ENCODE assay signal across 1 cellular context in the genomic region with DNA sequence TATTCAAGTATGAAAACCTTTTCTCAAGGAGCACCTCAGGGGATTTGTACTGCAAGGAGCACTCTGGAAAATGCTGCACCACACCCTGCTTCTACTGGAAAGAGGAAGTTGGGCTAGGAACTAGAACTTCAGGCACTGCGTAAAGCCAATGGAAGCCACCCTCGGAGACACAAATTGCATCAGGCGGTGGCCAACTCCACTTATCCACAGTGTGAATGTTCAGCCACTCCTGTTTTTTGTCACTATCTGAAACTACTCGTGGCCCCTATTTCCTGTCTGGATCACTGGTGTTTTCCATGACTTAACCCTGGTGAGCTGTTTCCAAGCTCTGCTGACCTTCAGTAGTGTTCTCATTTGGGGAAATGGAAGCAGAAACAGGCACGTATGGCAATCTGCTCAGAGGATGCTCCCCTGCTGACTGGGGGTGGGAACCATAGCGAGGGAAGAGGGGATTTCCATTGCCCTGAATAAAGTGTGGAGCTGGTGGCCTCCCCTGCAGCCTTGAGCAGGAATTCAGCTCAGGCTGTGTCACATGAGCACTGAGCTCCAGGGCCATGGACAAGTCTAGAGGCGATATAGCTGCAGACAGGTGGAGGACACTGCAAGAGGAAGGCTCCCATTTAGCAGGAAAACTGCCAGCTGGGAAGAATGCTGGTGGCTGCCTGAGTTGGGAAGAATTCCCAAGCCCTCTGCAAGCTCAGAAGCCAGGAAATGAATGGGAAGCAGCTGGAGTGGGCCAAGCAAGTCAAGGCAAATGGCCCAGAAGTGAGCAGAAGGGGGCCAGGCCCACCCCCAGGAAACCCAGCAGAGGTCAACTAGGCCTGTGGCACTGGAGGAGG.
A peak's percentile ranks its signal among the peaks of the same experiment; 100 is the strongest.
TF ChIP-seq lines count a peak whose summit lies in the region.

No MANE protein-coding gene starts in this region.

TF ChIP-seq in K562, 482 proteins besides CTCF, POLR2A, EP300 and RAD21 (continued from another document and continues in another):
- TF ChIP-seq, protein P1, sequence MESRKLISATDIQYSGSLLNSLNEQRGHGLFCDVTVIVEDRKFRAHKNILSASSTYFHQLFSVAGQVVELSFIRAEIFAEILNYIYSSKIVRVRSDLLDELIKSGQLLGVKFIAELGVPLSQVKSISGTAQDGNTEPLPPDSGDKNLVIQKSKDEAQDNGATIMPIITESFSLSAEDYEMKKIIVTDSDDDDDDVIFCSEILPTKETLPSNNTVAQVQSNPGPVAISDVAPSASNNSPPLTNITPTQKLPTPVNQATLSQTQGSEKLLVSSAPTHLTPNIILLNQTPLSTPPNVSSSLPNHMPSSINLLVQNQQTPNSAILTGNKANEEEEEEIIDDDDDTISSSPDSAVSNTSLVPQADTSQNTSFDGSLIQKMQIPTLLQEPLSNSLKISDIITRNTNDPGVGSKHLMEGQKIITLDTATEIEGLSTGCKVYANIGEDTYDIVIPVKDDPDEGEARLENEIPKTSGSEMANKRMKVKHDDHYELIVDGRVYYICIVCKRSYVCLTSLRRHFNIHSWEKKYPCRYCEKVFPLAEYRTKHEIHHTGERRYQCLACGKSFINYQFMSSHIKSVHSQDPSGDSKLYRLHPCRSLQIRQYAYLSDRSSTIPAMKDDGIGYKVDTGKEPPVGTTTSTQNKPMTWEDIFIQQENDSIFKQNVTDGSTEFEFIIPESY (CRISPR knock-in tag; IDR thresholded peaks at IDR 0.05): 0 out of 2 replicates have a peak, but pooled peaks have one; percentile 37
- TF ChIP-seq TAF15 (IDR thresholded peaks at IDR 0.05; ENCODE audit: low read depth, low read length) (no peak), CEBPB (tag; IDR thresholded peaks at IDR 0.05) (peak; percentile 44), PPARD (CRISPR knock-in tag; IDR thresholded peaks at IDR 0.05) (no peak), NONO (IDR thresholded peaks at IDR 0.05; ENCODE audit: low read depth in 2 of 2, low read length in 1 of 2) (no peak), CBX2 (IDR thresholded peaks at IDR 0.05; ENCODE audit: insufficient read depth, low read length, poor library complexity, severe bottlenecking) (no peak), CTBP1 (IDR thresholded peaks at IDR 0.05; ENCODE audit: borderline replicate concordance) (peak; percentile 60; the same call in 1 of the 2 replicates), RBBP5 (IDR thresholded peaks at IDR 0.05; ENCODE audit: borderline replicate concordance, insufficient read depth, low read length, poor library complexity, severe bottlenecking) (no peak), MTA2 (IDR thresholded peaks at IDR 0.05; ENCODE audit: low read depth) (no peak), ETV5 (CRISPR knock-in tag; IDR thresholded peaks at IDR 0.05; ENCODE audit: low read depth) (peak; percentile 64; the same call in 1 of the 2 replicates), NCOA1 (IDR thresholded peaks at IDR 0.05; ENCODE audit: low read depth) (no peak), MYBL2 (IDR thresholded peaks at IDR 0.05; ENCODE audit: low read depth) (no peak), MYBL2 (CRISPR knock-in tag; IDR thresholded peaks at IDR 0.05; ENCODE audit: borderline replicate concordance) (no peak), ZNF12 (CRISPR knock-in tag; IDR thresholded peaks at IDR 0.05) (no peak), TGIF2 (CRISPR knock-in tag; IDR thresholded peaks at IDR 0.05) (no peak), ZNF77 (CRISPR knock-in tag; IDR thresholded peaks at IDR 0.05) (no peak), ZNF347 (CRISPR knock-in tag; IDR thresholded peaks at IDR 0.05; ENCODE audit: low read depth) (no peak), TEAD4 (IDR thresholded peaks at IDR 0.05; ENCODE audit: low read length) (no peak), TEAD4 (CRISPR knock-in tag; IDR thresholded peaks at IDR 0.05; ENCODE audit: borderline replicate concordance) (no peak), ZNF431 (CRISPR knock-in tag; IDR thresholded peaks at IDR 0.05) (no peak), ZNF583 (CRISPR knock-in tag; IDR thresholded peaks at IDR 0.05) (0 out of 2 replicates have a peak, but pooled peaks have one; percentile 15), JUN (IDR thresholded peaks at IDR 0.05; ENCODE audit: borderline replicate concordance, low read depth, low read length) (no peak), JUN (CRISPR knock-in tag; IDR thresholded peaks at IDR 0.05; ENCODE audit: borderline replicate concordance) (no peak), SMARCE1 (IDR thresholded peaks at IDR 0.05) (peak; percentile 38; the same call in 1 of the 2 replicates), RBM14 (IDR thresholded peaks at IDR 0.05; ENCODE audit: borderline replicate concordance, insufficient read depth, low read depth, low read length) (no peak), KDM1A (IDR thresholded peaks at IDR 0.05) (no peak), ZNF507 (tag; conservative IDR thresholded peaks at IDR 0.05) (no peak), ETV1 (tag; conservative IDR thresholded peaks at IDR 0.05; ENCODE audit: low read depth) (no peak), ATF3 (IDR thresholded peaks at IDR 0.05) (peak; percentile 34; the same call in 1 of the 2 replicates), ATF3 (CRISPR knock-in tag; conservative IDR thresholded peaks at IDR 0.05) (no peak), TARDBP (IDR thresholded peaks at IDR 0.05) (no peak), MBD2 (IDR thresholded peaks at IDR 0.05; ENCODE audit: borderline replicate concordance, low read depth) (no peak)
- TF ChIP-seq, protein P2, sequence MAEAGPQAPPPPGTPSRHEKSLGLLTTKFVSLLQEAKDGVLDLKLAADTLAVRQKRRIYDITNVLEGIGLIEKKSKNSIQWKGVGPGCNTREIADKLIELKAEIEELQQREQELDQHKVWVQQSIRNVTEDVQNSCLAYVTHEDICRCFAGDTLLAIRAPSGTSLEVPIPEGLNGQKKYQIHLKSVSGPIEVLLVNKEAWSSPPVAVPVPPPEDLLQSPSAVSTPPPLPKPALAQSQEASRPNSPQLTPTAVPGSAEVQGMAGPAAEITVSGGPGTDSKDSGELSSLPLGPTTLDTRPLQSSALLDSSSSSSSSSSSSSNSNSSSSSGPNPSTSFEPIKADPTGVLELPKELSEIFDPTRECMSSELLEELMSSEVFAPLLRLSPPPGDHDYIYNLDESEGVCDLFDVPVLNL (CRISPR knock-in tag; IDR thresholded peaks at IDR 0.05; ENCODE audit: low read depth): no peak
- TF ChIP-seq, protein P3, sequence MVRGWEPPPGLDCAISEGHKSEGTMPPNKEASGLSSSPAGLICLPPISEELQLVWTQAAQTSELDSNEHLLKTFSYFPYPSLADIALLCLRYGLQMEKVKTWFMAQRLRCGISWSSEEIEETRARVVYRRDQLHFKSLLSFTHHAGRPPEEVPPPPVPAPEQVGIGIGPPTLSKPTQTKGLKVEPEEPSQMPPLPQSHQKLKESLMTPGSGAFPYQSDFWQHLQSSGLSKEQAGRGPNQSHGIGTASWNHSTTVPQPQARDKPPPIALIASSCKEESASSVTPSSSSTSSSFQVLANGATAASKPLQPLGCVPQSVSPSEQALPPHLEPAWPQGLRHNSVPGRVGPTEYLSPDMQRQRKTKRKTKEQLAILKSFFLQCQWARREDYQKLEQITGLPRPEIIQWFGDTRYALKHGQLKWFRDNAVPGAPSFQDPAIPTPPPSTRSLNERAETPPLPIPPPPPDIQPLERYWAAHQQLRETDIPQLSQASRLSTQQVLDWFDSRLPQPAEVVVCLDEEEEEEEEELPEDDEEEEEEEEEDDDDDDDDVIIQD (CRISPR knock-in tag; IDR thresholded peaks at IDR 0.05): no peak
- TF ChIP-seq, protein P4, sequence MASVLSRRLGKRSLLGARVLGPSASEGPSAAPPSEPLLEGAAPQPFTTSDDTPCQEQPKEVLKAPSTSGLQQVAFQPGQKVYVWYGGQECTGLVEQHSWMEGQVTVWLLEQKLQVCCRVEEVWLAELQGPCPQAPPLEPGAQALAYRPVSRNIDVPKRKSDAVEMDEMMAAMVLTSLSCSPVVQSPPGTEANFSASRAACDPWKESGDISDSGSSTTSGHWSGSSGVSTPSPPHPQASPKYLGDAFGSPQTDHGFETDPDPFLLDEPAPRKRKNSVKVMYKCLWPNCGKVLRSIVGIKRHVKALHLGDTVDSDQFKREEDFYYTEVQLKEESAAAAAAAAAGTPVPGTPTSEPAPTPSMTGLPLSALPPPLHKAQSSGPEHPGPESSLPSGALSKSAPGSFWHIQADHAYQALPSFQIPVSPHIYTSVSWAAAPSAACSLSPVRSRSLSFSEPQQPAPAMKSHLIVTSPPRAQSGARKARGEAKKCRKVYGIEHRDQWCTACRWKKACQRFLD (CRISPR knock-in tag; IDR thresholded peaks at IDR 0.05): no peak; the same call in 1 of the 2 replicates
- TF ChIP-seq, protein P5, sequence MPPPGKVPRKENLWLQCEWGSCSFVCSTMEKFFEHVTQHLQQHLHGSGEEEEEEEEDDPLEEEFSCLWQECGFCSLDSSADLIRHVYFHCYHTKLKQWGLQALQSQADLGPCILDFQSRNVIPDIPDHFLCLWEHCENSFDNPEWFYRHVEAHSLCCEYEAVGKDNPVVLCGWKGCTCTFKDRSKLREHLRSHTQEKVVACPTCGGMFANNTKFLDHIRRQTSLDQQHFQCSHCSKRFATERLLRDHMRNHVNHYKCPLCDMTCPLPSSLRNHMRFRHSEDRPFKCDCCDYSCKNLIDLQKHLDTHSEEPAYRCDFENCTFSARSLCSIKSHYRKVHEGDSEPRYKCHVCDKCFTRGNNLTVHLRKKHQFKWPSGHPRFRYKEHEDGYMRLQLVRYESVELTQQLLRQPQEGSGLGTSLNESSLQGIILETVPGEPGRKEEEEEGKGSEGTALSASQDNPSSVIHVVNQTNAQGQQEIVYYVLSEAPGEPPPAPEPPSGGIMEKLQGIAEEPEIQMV (tag; conservative IDR thresholded peaks at IDR 0.05; ENCODE audit: low read depth): no peak
- TF ChIP-seq, protein P6, sequence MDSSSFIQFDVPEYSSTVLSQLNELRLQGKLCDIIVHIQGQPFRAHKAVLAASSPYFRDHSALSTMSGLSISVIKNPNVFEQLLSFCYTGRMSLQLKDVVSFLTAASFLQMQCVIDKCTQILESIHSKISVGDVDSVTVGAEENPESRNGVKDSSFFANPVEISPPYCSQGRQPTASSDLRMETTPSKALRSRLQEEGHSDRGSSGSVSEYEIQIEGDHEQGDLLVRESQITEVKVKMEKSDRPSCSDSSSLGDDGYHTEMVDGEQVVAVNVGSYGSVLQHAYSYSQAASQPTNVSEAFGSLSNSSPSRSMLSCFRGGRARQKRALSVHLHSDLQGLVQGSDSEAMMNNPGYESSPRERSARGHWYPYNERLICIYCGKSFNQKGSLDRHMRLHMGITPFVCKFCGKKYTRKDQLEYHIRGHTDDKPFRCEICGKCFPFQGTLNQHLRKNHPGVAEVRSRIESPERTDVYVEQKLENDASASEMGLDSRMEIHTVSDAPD (CRISPR knock-in tag; IDR thresholded peaks at IDR 0.05): no peak
- TF ChIP-seq, protein P7, sequence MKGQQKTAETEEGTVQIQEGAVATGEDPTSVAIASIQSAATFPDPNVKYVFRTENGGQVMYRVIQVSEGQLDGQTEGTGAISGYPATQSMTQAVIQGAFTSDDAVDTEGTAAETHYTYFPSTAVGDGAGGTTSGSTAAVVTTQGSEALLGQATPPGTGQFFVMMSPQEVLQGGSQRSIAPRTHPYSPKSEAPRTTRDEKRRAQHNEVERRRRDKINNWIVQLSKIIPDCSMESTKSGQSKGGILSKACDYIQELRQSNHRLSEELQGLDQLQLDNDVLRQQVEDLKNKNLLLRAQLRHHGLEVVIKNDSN (CRISPR knock-in tag; IDR thresholded peaks at IDR 0.05): peak; percentile 41
- TF ChIP-seq, protein P8, sequence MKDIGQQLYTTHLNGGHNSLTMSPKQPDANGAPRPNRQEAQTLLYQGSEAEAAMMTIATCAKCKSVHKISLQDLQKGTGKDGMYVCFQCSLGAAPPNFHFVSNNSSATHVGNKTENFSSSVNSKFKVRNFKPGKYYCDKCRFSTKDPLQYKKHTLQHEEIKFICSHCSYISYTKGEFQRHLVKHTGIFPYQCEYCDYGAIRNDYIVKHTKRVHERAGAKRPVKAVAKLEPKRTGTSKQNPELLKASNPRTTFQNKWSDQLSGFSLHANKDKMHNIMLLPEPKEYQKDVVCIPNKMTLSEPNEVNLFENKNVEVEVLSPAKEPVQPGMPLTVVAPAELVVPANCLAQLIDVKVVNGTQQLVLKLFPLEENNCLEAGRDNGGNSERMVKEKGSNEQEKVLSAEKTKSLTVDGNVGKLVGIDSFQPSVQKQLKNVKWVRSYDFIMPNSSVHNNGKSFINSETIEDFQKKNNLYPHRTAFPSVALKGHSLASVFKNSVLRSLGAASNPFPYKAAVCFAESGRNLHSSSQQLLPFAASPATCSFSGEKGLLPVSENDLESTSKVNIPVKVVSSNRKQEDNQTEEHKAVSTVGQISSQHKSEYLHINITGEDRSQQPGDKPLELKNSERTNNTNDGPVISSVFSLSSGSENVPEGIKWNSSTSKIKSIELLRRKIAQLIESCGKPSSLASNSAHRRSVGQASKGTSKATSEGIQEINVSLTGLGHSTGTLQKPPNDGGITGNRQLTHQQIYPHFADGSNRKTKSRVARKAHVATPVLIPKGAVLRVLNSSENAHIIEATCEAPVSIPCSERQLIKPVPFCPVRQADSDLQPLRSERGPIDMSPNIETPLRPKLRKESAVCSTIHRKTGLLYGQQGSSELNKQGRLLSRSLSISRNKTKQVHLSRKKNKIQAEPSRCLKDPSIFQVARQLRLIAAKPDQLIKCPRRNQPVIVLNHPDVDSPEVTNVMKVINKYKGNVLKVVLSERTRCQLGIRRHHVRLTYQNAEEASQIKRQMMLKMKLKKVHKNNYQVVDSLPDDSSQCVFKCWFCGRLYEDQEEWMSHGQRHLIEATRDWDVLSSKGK (CRISPR knock-in tag; IDR thresholded peaks at IDR 0.05): no peak
- TF ChIP-seq, protein P9, sequence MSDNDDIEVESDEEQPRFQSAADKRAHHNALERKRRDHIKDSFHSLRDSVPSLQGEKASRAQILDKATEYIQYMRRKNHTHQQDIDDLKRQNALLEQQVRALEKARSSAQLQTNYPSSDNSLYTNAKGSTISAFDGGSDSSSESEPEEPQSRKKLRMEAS (CRISPR knock-in tag; IDR thresholded peaks at IDR 0.05): no peak
